Comparison of ENCODE assay signal across 1 cellular context in genomic region chr3:94716326-94717018, GRCh38.
TF ChIP-seq lines count a peak whose summit lies in the region.

No MANE protein-coding gene starts in this region.

TF ChIP-seq in H1, 55 proteins besides CTCF, POLR2A, EP300 and RAD21 (continued from another document):
- TF ChIP-seq ATF2 (IDR thresholded peaks at IDR 0.05; ENCODE audit: low read length) = no peak
- TF ChIP-seq POLR2AphosphoS5 (IDR thresholded peaks at IDR 0.05; ENCODE audit: low read depth, low read length) = no peak
- no peak for TF ChIP-seq SIRT6 (IDR thresholded peaks at IDR 0.05; ENCODE audit: low read length)
- no peak for TF ChIP-seq SP4 (IDR thresholded peaks at IDR 0.05; ENCODE audit: low read length)
- no peak for TF ChIP-seq CTBP2 (IDR thresholded peaks at IDR 0.05; ENCODE audit: borderline replicate concordance, insufficient read depth, insufficient read length, low read length)
- TF ChIP-seq TEAD4 (IDR thresholded peaks at IDR 0.05; ENCODE audit: low read depth, low read length) = no peak
- no peak for TF ChIP-seq USF2 (IDR thresholded peaks at IDR 0.05; ENCODE audit: low read length)
- no peak for TF ChIP-seq YY1 (IDR thresholded peaks at IDR 0.05; ENCODE audit: low read depth, low read length)
- TF ChIP-seq FOSL1 (IDR thresholded peaks at IDR 0.05; ENCODE audit: insufficient read depth, low read depth, low read length) = no peak
